8 cellular contexts compared by ENCODE assay signal in genomic region chr17:40111221-40112128, GRCh38. TPM values are rescaled to one million over a fixed set of nuclear protein-coding genes. Genes with fewer than 3 reads are reported as not detected.
DNase-seq lines count a peak whose midpoint lies in the region; ATAC-seq and TF ChIP-seq lines count a peak whose summit lies in the region.

No MANE protein-coding gene starts in this region.

- H3K4me1 ChIP-seq in esophagus squamous epithelium: peaks cover 60 to 86% (median 76%) of the 10 kb centered on the region in 3 donors
- H3K4me1 ChIP-seq in muscle layer of duodenum (ENCODE audit: control insufficient read depth in 1 of 2, insufficient read depth in 2 of 2, low read length in 2 of 2): peaks cover 53 to 71% of the 10 kb centered on the region in 2 donors

- H3K27ac ChIP-seq in esophagus squamous epithelium: peak overlapping the region; percentile 86 to 100 (median 96)
- peak overlapping the region; percentile 90 for H3K27ac ChIP-seq in muscle layer of duodenum (ENCODE audit: low read length)

- ATAC-seq in GM18873 (IDR thresholded peaks at IDR 0.05; ENCODE audit: low FRiP score, unreplicated experiment): peak; percentile 43
- ATAC-seq in activated T-cell treated with anti-CD3 and anti-CD28 coated beads, Interleukin-2, amount 50 U/mL, for 72 hours (replicated peaks in 1 of 2): peak; percentile 32 to 63

- H3K9me3 ChIP-seq in esophagus squamous epithelium (no peaks in the 10 kb centered on the region), muscle layer of duodenum (ENCODE audit: control insufficient read depth in 1 of 2, low read length in 2 of 2) (no peaks in the 10 kb centered on the region)

- H3K27ac Mint-ChIP-seq in activated T-cell treated with anti-CD3 and anti-CD28 coated beads, Interleukin-2, amount 50 U/mL, for 72 hours: peak overlapping the region; percentile 35

- H3K4me3 ChIP-seq in esophagus squamous epithelium: peak overlapping the region in 2 of 4 donors; percentile 1 to 44
- peak overlapping the region; percentile 27 to 68 for H3K4me3 ChIP-seq in muscle layer of duodenum (ENCODE audit: low read depth in 1 of 2, low read length in 2 of 2)

- no peaks in the 10 kb centered on the region for H3K36me3 Mint-ChIP-seq in activated T-cell treated with anti-CD3 and anti-CD28 coated beads, Interleukin-2, amount 50 U/mL, for 72 hours (ENCODE audit: insufficient read depth in 2 of 2)

- intact Hi-C loops in esophagus squamous epithelium (cut with DNase I): loop anchor here (5.0 to 10.0 kb wide), 2 partner anchors 47 to 56 kb away; partner anchors contain the start of gene THRA

- H3K4me3 Mint-ChIP-seq in activated T-cell treated with anti-CD3 and anti-CD28 coated beads, Interleukin-2, amount 50 U/mL, for 72 hours: peak overlapping the region; percentile 68 to 90

- H3K4me1 Mint-ChIP-seq in activated T-cell treated with anti-CD3 and anti-CD28 coated beads, Interleukin-2, amount 50 U/mL, for 72 hours (ENCODE audit: low read depth): peaks cover 72% of the 10 kb centered on the region

- TF ChIP-seq POLR2A in esophagus squamous epithelium (IDR thresholded peaks at IDR 0.05): peak in 2 of 4 donors; percentile 7 to 37

- H3K36me3 ChIP-seq in esophagus squamous epithelium (no peaks in the 10 kb centered on the region), muscle layer of duodenum (ENCODE audit: control insufficient read depth in 1 of 2, insufficient read depth in 2 of 2, low read length in 2 of 2) (peaks cover 0 to 6% of the 10 kb centered on the region in 2 donors)

- no peaks in the 10 kb centered on the region for H3K27me3 ChIP-seq in esophagus squamous epithelium
- H3K27me3 ChIP-seq in muscle layer of duodenum (ENCODE audit: low read depth, low read length): no peaks in the 10 kb centered on the region

- DNase-seq in AG08395 (ENCODE audit: low spot score) (peak; percentile 89), Kasumi-1 (lab: John Stamatoyannopoulos, UW) (peak; percentile 87 to 89), OCI-M2 (lab: John Stamatoyannopoulos, UW; ENCODE audit: unreplicated experiment) (peak; percentile 61), esophagus squamous epithelium (lab: John Stamatoyannopoulos, UW) (no peak), superior temporal gyrus (ENCODE audit: extremely low spot score) (peak; percentile 94)
- peak; percentile 77 for DNase-seq in activated T-cell treated with anti-CD3 and anti-CD28 coated beads, Interleukin-2, amount 50 U/mL, for 72 hours

- H3K27me3 Mint-ChIP-seq in activated T-cell treated with anti-CD3 and anti-CD28 coated beads, Interleukin-2, amount 50 U/mL, for 72 hours (ENCODE audit: low read depth): no peaks in the 10 kb centered on the region

- WGBS in esophagus squamous epithelium, 2 donors: 0 to 3% methylated on average over 8 of the region's 12 CpGs

- TF ChIP-seq CTCF in esophagus squamous epithelium (IDR thresholded peaks at IDR 0.05): peak; percentile 79 to 93 (median 88)

- no peaks in the 10 kb centered on the region for H3K9me3 Mint-ChIP-seq in activated T-cell treated with anti-CD3 and anti-CD28 coated beads, Interleukin-2, amount 50 U/mL, for 72 hours

RNA-seq across cellular contexts. Expression of gene MSL1, which starts 10.3 kb away (rescaled TPM):
- total RNA-seq in activated T-cell treated with anti-CD3 and anti-CD28 coated beads, Interleukin-2, amount 50 U/mL, for 72 hours: 100 to 1,000 TPM; 115 to 121 TPM
- 10 to 100 TPM; 41.5 to 59.9 (median 51.5) TPM for total RNA-seq in esophagus squamous epithelium

RNA-seq across cellular contexts. Expression of gene NR1D1, which starts 11.1 kb away (rescaled TPM):
- 1 to 10 TPM; 4.5 to 6.3 TPM for total RNA-seq in activated T-cell treated with anti-CD3 and anti-CD28 coated beads, Interleukin-2, amount 50 U/mL, for 72 hours
- 10 to 100 TPM in 1 of 4 donors, 1 to 10 TPM in 3; 3.8 to 16.4 (median 5.4) TPM for total RNA-seq in esophagus squamous epithelium

RNA-seq across cellular contexts. Expression of gene CASC3, which starts 28.9 kb away (rescaled TPM):
- 100 to 1,000 TPM; 106 to 144 TPM for total RNA-seq in activated T-cell treated with anti-CD3 and anti-CD28 coated beads, Interleukin-2, amount 50 U/mL, for 72 hours
- 10 to 100 TPM; 23.7 to 62.6 (median 27.8) TPM for total RNA-seq in esophagus squamous epithelium

RNA-seq across cellular contexts. Expression of gene THRA, which starts 48.7 kb away (rescaled TPM):
- 10 to 100 TPM; 12.2 to 14.7 TPM for total RNA-seq in activated T-cell treated with anti-CD3 and anti-CD28 coated beads, Interleukin-2, amount 50 U/mL, for 72 hours
- 10 to 100 TPM in 2 of 4 donors, 1 to 10 TPM in 2; 4.2 to 27.1 (median 13.4) TPM for total RNA-seq in esophagus squamous epithelium

RNA-seq across cellular contexts. Expression of gene MED24, which starts 57.3 kb away (rescaled TPM):
- 10 to 100 TPM; 82.6 to 97.0 TPM for total RNA-seq in activated T-cell treated with anti-CD3 and anti-CD28 coated beads, Interleukin-2, amount 50 U/mL, for 72 hours
- total RNA-seq in esophagus squamous epithelium: 10 to 100 TPM; 44.2 to 56.1 (median 49.0) TPM
